ENCODE assay signal across 8 cellular contexts in the genomic region with DNA sequence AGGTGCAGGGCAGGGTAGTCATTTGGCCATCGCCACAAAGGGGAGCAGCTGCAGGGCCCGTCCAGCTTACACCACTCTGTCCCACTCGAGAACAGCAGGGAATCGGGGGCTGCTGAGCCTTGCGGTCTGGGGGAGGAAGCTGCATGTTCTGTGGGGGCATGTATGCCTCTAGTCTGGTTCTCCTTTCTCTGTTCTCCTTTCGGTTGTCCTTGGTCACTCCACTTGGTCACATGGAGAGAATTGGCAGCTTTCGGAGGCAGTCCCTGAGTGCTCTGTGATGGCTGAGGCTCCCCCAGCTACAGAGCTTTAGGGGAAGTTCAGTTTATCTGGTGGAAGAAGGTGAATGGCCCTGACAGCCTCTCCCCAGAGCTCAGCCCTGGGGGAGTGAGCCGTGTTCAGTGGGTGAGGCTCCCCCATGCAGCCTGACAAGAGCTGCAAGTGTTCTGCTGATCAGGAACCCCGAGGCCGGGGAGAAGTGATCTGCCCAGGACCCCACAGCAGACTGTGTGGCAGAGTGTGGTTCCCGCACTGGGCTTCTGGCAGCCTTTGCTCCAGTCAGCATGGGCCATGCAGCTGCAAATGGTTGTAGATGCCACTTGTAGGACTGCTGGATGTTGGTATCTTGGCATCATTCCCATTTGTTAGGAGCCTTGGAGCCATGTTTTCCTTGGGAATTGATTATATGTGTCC. TPM values are rescaled to one million over a fixed set of nuclear protein-coding genes. Genes with fewer than 3 reads are reported as not detected.
DNase-seq lines count a peak whose midpoint lies in the region; ATAC-seq and TF ChIP-seq lines count a peak whose summit lies in the region.

No MANE protein-coding gene starts in this region.

- H3K4me3 Mint-ChIP-seq in T-helper 2 cell treated with Interferon-gamma antibody and Interleukin-4, amounts not matched to agents 5 μg/mL and 100 μg/mL, for 36 hours = peak overlapping the region; percentile 79
- no peak overlapping the region for H3K4me3 Mint-ChIP-seq in nephron progenitor cell

- H3K4me3 ChIP-seq in right atrium auricular region (peak overlapping the region in 1 of 2 donors; percentile 14), transverse colon (peak overlapping the region in 1 of 4 donors; percentile 10), BE2C (ENCODE audit: low read depth, low read length) (no peak overlapping the region)

- peak; percentile 94 for ATAC-seq in HG03066 (IDR thresholded peaks at IDR 0.05; ENCODE audit: low read depth, unreplicated experiment)

- H3K27ac ChIP-seq in C4-2B (peak overlapping the region; percentile 36), right atrium auricular region (peak overlapping the region in 1 of 2 donors; percentile 7), transverse colon (peak overlapping the region; percentile 23 to 72 (median 68))

- H3K36me3 ChIP-seq in right atrium auricular region (no peaks in the 10 kb centered on the region), transverse colon (no peaks in the 10 kb centered on the region), BE2C (no peaks in the 10 kb centered on the region)

- H3K4me1 ChIP-seq in right atrium auricular region = peaks cover 0 to 26% of the 10 kb centered on the region in 2 donors
- H3K4me1 ChIP-seq in transverse colon = peaks cover 0 to 28% (median 17%) of the 10 kb centered on the region in 4 donors
- no peaks in the 10 kb centered on the region for H3K4me1 ChIP-seq in BE2C

- H3K9me3 ChIP-seq in right atrium auricular region (no peaks in the 10 kb centered on the region), transverse colon (no peaks in the 10 kb centered on the region), BE2C (no peaks in the 10 kb centered on the region)

- H3K4me1 Mint-ChIP-seq in T-helper 2 cell treated with Interferon-gamma antibody and Interleukin-4, amounts not matched to agents 5 μg/mL and 100 μg/mL, for 36 hours (ENCODE audit: low read depth) = peaks cover 24% of the 10 kb centered on the region
- H3K4me1 Mint-ChIP-seq in nephron progenitor cell = peaks cover 36% of the 10 kb centered on the region

- H3K36me3 Mint-ChIP-seq in T-helper 2 cell treated with Interferon-gamma antibody and Interleukin-4, amounts not matched to agents 5 μg/mL and 100 μg/mL, for 36 hours (ENCODE audit: low read depth) = no peaks in the 10 kb centered on the region
- no peaks in the 10 kb centered on the region for H3K36me3 Mint-ChIP-seq in nephron progenitor cell (ENCODE audit: low read depth)

- 50 to 59% methylated on average over 2 to 11 of the region's 11 CpGs for WGBS in transverse colon (ENCODE audit: low coverage in 1 of 2), 2 donors

- DNase-seq in T-helper 2 cell treated with Interferon-gamma antibody and Interleukin-4, amounts not matched to agents 5 μg/mL and 100 μg/mL, for 36 hours (ENCODE audit: low spot score) = no peak
- DNase-seq in right atrium auricular region (ENCODE audit: low spot score) (peak; percentile 62), transverse colon (peak; percentile 63), BE2C (no peak), nephron progenitor cell (no peak)

- H3K27me3 ChIP-seq in right atrium auricular region (no peaks in the 10 kb centered on the region), transverse colon (no peaks in the 10 kb centered on the region), BE2C (no peaks in the 10 kb centered on the region)

- peak overlapping the region; percentile 85 for H3K27ac Mint-ChIP-seq in T-helper 2 cell treated with Interferon-gamma antibody and Interleukin-4, amounts not matched to agents 5 μg/mL and 100 μg/mL, for 36 hours
- H3K27ac Mint-ChIP-seq in nephron progenitor cell = no peak overlapping the region

- intact Hi-C loops in transverse colon (cut with DNase I; ENCODE audit: low total_unique reads) = no loop called here

- TF ChIP-seq CTCF in C4-2B (conservative IDR thresholded peaks at IDR 0.05) (no peak), right atrium auricular region (IDR thresholded peaks at IDR 0.05) (no peak), transverse colon (IDR thresholded peaks at IDR 0.05) (no peak), BE2C (IDR thresholded peaks at IDR 0.05; ENCODE audit: low read depth, low read length) (no peak), nephron progenitor cell (IDR thresholded peaks at IDR 0.05) (no peak)

- peak; percentile 55 for TF ChIP-seq POLR2A in GM18951 (IDR thresholded peaks at IDR 0.05; ENCODE audit: extremely low read depth, insufficient read depth, insufficient read length)
- TF ChIP-seq POLR2A in transverse colon (IDR thresholded peaks at IDR 0.05) = no peak

- H3K9me3 Mint-ChIP-seq in T-helper 2 cell treated with Interferon-gamma antibody and Interleukin-4, amounts not matched to agents 5 μg/mL and 100 μg/mL, for 36 hours = no peaks in the 10 kb centered on the region
- H3K9me3 Mint-ChIP-seq in nephron progenitor cell = no peaks in the 10 kb centered on the region

- no peak for TF ChIP-seq EP300 in transverse colon (IDR thresholded peaks at IDR 0.05; ENCODE audit: low read depth)

- in situ Hi-C loops in GM18951 (cut with MboI; ENCODE audit: low sequenced_read_pairs, unreplicated experiment) = no loop called here
- in situ Hi-C loops in transverse colon (cut with MboI; ENCODE audit: low pct_ligation_motif_present in 1 of 4, low pct_unique_long_range_greater_than_20kb in 1 of 4, low sequenced_read_pairs in 3 of 4) = no loop called here

- H3K27me3 Mint-ChIP-seq in T-helper 2 cell treated with Interferon-gamma antibody and Interleukin-4, amounts not matched to agents 5 μg/mL and 100 μg/mL, for 36 hours (ENCODE audit: low read depth) = peaks cover 9% of the 10 kb centered on the region
- peaks cover 6% of the 10 kb centered on the region for H3K27me3 Mint-ChIP-seq in nephron progenitor cell (ENCODE audit: low read depth, poor library complexity)

RNA-seq across cellular contexts. Expression of a gene that starts 22.3 kb away (rescaled TPM):
- total RNA-seq in right atrium auricular region (1 to 10 TPM; 3.0 to 4.4 TPM), transverse colon (100 to 1,000 TPM in 1 of 4 donors, 10 to 100 TPM in 3; 51.1 to 168 (median 68.9) TPM)
- 17.9 TPM for polyA plus RNA-seq in BE2C (2012; ENCODE audit: insufficient read depth, insufficient read length, low read depth)

Comparison
In these comparisons a context has a peak if more than half of its experiments do, and no peak if none do; other contexts are left out.
1. DNase-seq: peak in right atrium auricular region (single experiment) and transverse colon (single experiment); none in T-helper 2 cell treated with Interferon-gamma antibody and Interleukin-4, amounts not matched to agents 5 μg/mL and 100 μg/mL, for 36 hours (single experiment), BE2C (single experiment) and nephron progenitor cell (single experiment).
2. RNA of a gene that starts 22.3 kb away (total RNA-seq): 51.1 to 168 TPM in transverse colon; 3.0 to 4.4 TPM in right atrium auricular region; every median in the first group is over 4 times any median in the second.